Comparison of ENCODE assay signal across 15 cellular contexts in genomic region chr1:200294241-200294640, GRCh38.
"Had no signal": no experiment of that assay in that cellular context is flagged by ENCODE, and none has a peak within 500 bp of the region (broad histone marks: within the 10 kb centered on the region; RNA-seq: fewer than 3 reads in every experiment).

No MANE protein-coding gene starts in this region.

- ATAC-seq: activated CD4-positive, alpha-beta T cell treated with anti-CD3 and anti-CD28 coated beads for 36 hours; activated CD8-positive, alpha-beta T cell treated with anti-CD3 and anti-CD28 coated beads for 36 hours; foreskin keratinocyte; heart left ventricle; sciatic nerve; stimulated activated naive B cell treated with anti-CD40 and anti-IgM and Interleukin-4, amounts not matched to agents 10 μg/mL and 1 μg/mL and 100 μg/mL, for 72 hours had no signal

- H3K27ac ChIP-seq: dorsolateral prefrontal cortex, foreskin keratinocyte, heart left ventricle, left ventricle myocardium inferior, transverse colon had no signal

- H3K4me3 Mint-ChIP-seq: activated CD4-positive, alpha-beta T cell treated with anti-CD3 and anti-CD28 coated beads for 36 hours; activated CD8-positive, alpha-beta T cell treated with anti-CD3 and anti-CD28 coated beads for 36 hours; nephron progenitor cell; stimulated activated naive B cell treated with anti-CD40 and anti-IgM and Interleukin-4, amounts not matched to agents 10 μg/mL and 1 μg/mL and 100 μg/mL, for 72 hours had no signal

- H3K27ac Mint-ChIP-seq: activated CD4-positive, alpha-beta T cell treated with anti-CD3 and anti-CD28 coated beads for 36 hours; activated CD8-positive, alpha-beta T cell treated with anti-CD3 and anti-CD28 coated beads for 36 hours; nephron progenitor cell; stimulated activated naive B cell treated with anti-CD40 and anti-IgM and Interleukin-4, amounts not matched to agents 10 μg/mL and 1 μg/mL and 100 μg/mL, for 72 hours had no signal

- H3K27me3 ChIP-seq: dorsolateral prefrontal cortex, foreskin keratinocyte, heart left ventricle, transverse colon had no signal

- H3K4me1 ChIP-seq: heart left ventricle, left ventricle myocardium inferior, transverse colon had no signal

- H3K4me3 ChIP-seq: dorsolateral prefrontal cortex, heart left ventricle, left ventricle myocardium inferior, transverse colon had no signal

- H3K36me3 ChIP-seq: heart left ventricle, left ventricle myocardium inferior, transverse colon had no signal

- H3K4me1 Mint-ChIP-seq: activated CD4-positive, alpha-beta T cell treated with anti-CD3 and anti-CD28 coated beads for 36 hours had no signal

- H3K36me3 Mint-ChIP-seq: stimulated activated naive B cell treated with anti-CD40 and anti-IgM and Interleukin-4, amounts not matched to agents 10 μg/mL and 1 μg/mL and 100 μg/mL, for 72 hours had no signal

- H3K9me3 Mint-ChIP-seq: activated CD8-positive, alpha-beta T cell treated with anti-CD3 and anti-CD28 coated beads for 36 hours; nephron progenitor cell; stimulated activated naive B cell treated with anti-CD40 and anti-IgM and Interleukin-4, amounts not matched to agents 10 μg/mL and 1 μg/mL and 100 μg/mL, for 72 hours had no signal

- DNase-seq: activated CD4-positive, alpha-beta T cell treated with anti-CD3 and anti-CD28 coated beads for 36 hours; activated CD8-positive, alpha-beta memory T cell treated with anti-CD3 and anti-CD28 coated beads, Interleukin-2, amount 50 U/mL, for 4 hours; activated CD8-positive, alpha-beta T cell treated with anti-CD3 and anti-CD28 coated beads for 36 hours; activated naive CD4-positive, alpha-beta T cell treated with Interleukin-2 at 50 U/mL for 16 hours; central memory CD4-positive, alpha-beta T cell; dorsolateral prefrontal cortex; foreskin keratinocyte; heart left ventricle; left ventricle myocardium inferior; nephron progenitor cell; stimulated activated CD4-positive, alpha-beta T cell treated with anti-CD3 and anti-CD28 coated beads, Interleukin-2, amount 100 ng/mL, for 24 hours; stimulated activated naive B cell treated with anti-CD40 and anti-IgM and Interleukin-4, amounts not matched to agents 10 μg/mL and 1 μg/mL and 100 μg/mL, for 72 hours; transverse colon had no signal

- H3K9me3 ChIP-seq: heart left ventricle, left ventricle myocardium inferior, transverse colon had no signal

- H3K27me3 Mint-ChIP-seq: activated CD4-positive, alpha-beta T cell treated with anti-CD3 and anti-CD28 coated beads for 36 hours; activated CD8-positive, alpha-beta T cell treated with anti-CD3 and anti-CD28 coated beads for 36 hours; stimulated activated naive B cell treated with anti-CD40 and anti-IgM and Interleukin-4, amounts not matched to agents 10 μg/mL and 1 μg/mL and 100 μg/mL, for 72 hours had no signal

- FAIRE-seq: endometrium had no signal
